25 cellular contexts compared by ENCODE assay signal in the genomic region with DNA sequence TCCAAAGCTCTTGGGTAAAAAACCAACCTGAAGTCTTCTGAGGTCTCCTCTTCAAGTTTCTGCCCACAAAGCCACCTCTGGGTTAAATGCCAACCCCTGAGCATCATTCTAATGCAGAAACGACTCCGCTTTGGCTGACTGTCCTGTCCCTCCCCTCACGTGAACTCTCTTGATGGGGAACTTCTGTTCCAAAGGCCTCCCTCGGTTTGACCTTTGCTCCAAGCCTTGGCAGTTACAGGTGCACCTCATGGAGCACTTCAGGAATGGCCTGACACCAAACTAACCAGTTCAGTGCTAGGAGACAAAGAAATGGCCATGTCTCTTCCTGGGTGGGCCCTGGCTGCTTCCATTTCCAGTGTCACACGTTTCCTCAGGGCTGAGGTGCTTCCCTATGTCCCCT. TPM values are rescaled to one million over a fixed set of nuclear protein-coding genes. Genes with fewer than 3 reads are reported as not detected.
DNase-seq lines count a peak whose midpoint lies in the region; ATAC-seq and TF ChIP-seq lines count a peak whose summit lies in the region.
"Had no signal": no experiment of that assay in that cellular context is flagged by ENCODE, and none has a peak within 500 bp of the region (broad histone marks: within the 10 kb centered on the region; RNA-seq: fewer than 3 reads in every experiment).

No MANE protein-coding gene starts in this region.

- no peak for DNase-seq in CD4-positive, alpha-beta memory T cell
- DNase-seq in left colon (peak in 1 of 2 donors; percentile 33), sigmoid colon (no peak), SIG-M5 (lab: John Stamatoyannopoulos, UW) (no peak), sciatic nerve (ENCODE audit: low spot score) (no peak), OCI-M2 (lab: John Stamatoyannopoulos, UW; ENCODE audit: unreplicated experiment) (no peak)
- DNase-seq: activated CD4-positive, alpha-beta T cell treated with anti-CD3 and anti-CD28 coated beads, Interleukin-2, amount 50 U/mL, for 48 hours; activated CD4-positive, CD25-positive, alpha-beta regulatory T cell; body of pancreas; COR-L47; effector memory CD4-positive, alpha-beta T cell; erythroblast; foreskin fibroblast; IMR-90; mesendoderm; NCI-H1092 treated with DMSO at 0.1 percent for 48 hours; NCI-H1930; NCI-H526 treated with DMSO at 0.1 percent for 48 hours; nucleus accumbens; psoas muscle; SW 1271 had no signal

- no peak for TF ChIP-seq POLR2A in sigmoid colon (IDR thresholded peaks at IDR 0.05)

- no peaks in the 10 kb centered on the region for H3K9me3 Mint-ChIP-seq in CD4-positive, alpha-beta memory T cell
- no peaks in the 10 kb centered on the region for H3K9me3 Mint-ChIP-seq in activated T-helper 17 cell treated with anti-CD3 and anti-CD28 coated beads, Interleukin-2, amount 50 U/mL, for 72 hours

- no peak for TF ChIP-seq CTCF in sigmoid colon (IDR thresholded peaks at IDR 0.05)

- ATAC-seq in activated T-helper 17 cell treated with anti-CD3 and anti-CD28 coated beads, Interleukin-2, amount 50 U/mL, for 72 hours (replicated peaks), result no peak
- peak; percentile 82 for ATAC-seq in left colon
- no peak for ATAC-seq in sciatic nerve
- no peak for ATAC-seq in GM21529 (IDR thresholded peaks at IDR 0.05; ENCODE audit: unreplicated experiment)
- ATAC-seq: body of pancreas, psoas muscle had no signal

- intact Hi-C loops in CD4-positive, alpha-beta memory T cell (cut with micrococcal nuclease), result no loop called here
- intact Hi-C loops in left colon (cut with DNase I, micrococcal nuclease), result no loop called here
- intact Hi-C loops in sigmoid colon (cut with DNase I), result no loop called here
- intact Hi-C loops in sciatic nerve (cut with DNase I), result no loop called here

- no peak overlapping the region for H3K4me3 Mint-ChIP-seq in CD4-positive, alpha-beta memory T cell
- no peak overlapping the region for H3K4me3 Mint-ChIP-seq in activated T-helper 17 cell treated with anti-CD3 and anti-CD28 coated beads, Interleukin-2, amount 50 U/mL, for 72 hours
- H3K4me3 Mint-ChIP-seq: B cell had no signal

- no peak overlapping the region for H3K4me3 ChIP-seq in CD4-positive, alpha-beta memory T cell (ENCODE audit: low read length in 2 of 2)
- no peak overlapping the region for H3K4me3 ChIP-seq in sigmoid colon
- H3K4me3 ChIP-seq: body of pancreas, psoas muscle, skin epidermis had no signal

- H3K4me1 Mint-ChIP-seq in CD4-positive, alpha-beta memory T cell, result peaks cover 31 to 61% (median 37%) of the 10 kb centered on the region in 4 donors
- peaks cover 23% of the 10 kb centered on the region for H3K4me1 Mint-ChIP-seq in activated T-helper 17 cell treated with anti-CD3 and anti-CD28 coated beads, Interleukin-2, amount 50 U/mL, for 72 hours

- no peak for TF ChIP-seq EP300 in sigmoid colon (IDR thresholded peaks at IDR 0.05)

- peaks cover 44% of the 10 kb centered on the region for H3K36me3 ChIP-seq in CD4-positive, alpha-beta memory T cell (ENCODE audit: insufficient read depth, low read length)
- H3K36me3 ChIP-seq in sigmoid colon, result peaks cover 4 to 46% (median 16%) of the 10 kb centered on the region in 4 donors

- peaks cover 43 to 69% of the 10 kb centered on the region in 2 donors for H3K36me3 Mint-ChIP-seq in CD4-positive, alpha-beta memory T cell
- H3K36me3 Mint-ChIP-seq in activated T-helper 17 cell treated with anti-CD3 and anti-CD28 coated beads, Interleukin-2, amount 50 U/mL, for 72 hours (ENCODE audit: low read depth), result peaks cover 46% of the 10 kb centered on the region

- peak overlapping the region in 5 of 7 donors; percentile 5 to 70 (median 46) for H3K27ac Mint-ChIP-seq in CD4-positive, alpha-beta memory T cell
- H3K27ac Mint-ChIP-seq in activated T-helper 17 cell treated with anti-CD3 and anti-CD28 coated beads, Interleukin-2, amount 50 U/mL, for 72 hours, result peak overlapping the region; percentile 72
- H3K27ac Mint-ChIP-seq: B cell had no signal

- H3K27me3 ChIP-seq in CD4-positive, alpha-beta memory T cell (ENCODE audit: insufficient read depth, low read length), result no peaks in the 10 kb centered on the region
- H3K27me3 ChIP-seq in sigmoid colon, result no peaks in the 10 kb centered on the region
- H3K27me3 ChIP-seq: body of pancreas had no signal

- no peak overlapping the region for H3K27ac ChIP-seq in CD4-positive, alpha-beta memory T cell (ENCODE audit: low read depth, low read length)
- H3K27ac ChIP-seq in sigmoid colon, result peak overlapping the region; percentile 83 to 92 (median 91)
- H3K27ac ChIP-seq: body of pancreas, psoas muscle had no signal

- H3K27me3 Mint-ChIP-seq in CD4-positive, alpha-beta memory T cell, result no peaks in the 10 kb centered on the region
- H3K27me3 Mint-ChIP-seq in activated T-helper 17 cell treated with anti-CD3 and anti-CD28 coated beads, Interleukin-2, amount 50 U/mL, for 72 hours, result no peaks in the 10 kb centered on the region
- H3K27me3 Mint-ChIP-seq: B cell had no signal

- 23 to 61% methylated on average over 5 of the region's 5 CpGs for WGBS in sigmoid colon, 2 donors

- POLR2A ChIA-PET in CD4-positive, alpha-beta memory T cell (lab: Charles Lee; ENCODE audit: partially characterized antibody), result interaction anchor here (2.0 to 3.8 kb wide), 2 partner anchors 9 to 23 kb away, joined by 10 to 52 read pairs; a partner anchor contains a TSS

- H3K9me3 ChIP-seq in CD4-positive, alpha-beta memory T cell (ENCODE audit: control insufficient read depth in 1 of 2, low read length in 2 of 2), result no peaks in the 10 kb centered on the region
- no peaks in the 10 kb centered on the region for H3K9me3 ChIP-seq in sigmoid colon
- H3K9me3 ChIP-seq: body of pancreas, psoas muscle had no signal

- H3K4me1 ChIP-seq in CD4-positive, alpha-beta memory T cell (ENCODE audit: insufficient read depth, low read length), result peaks cover 33% of the 10 kb centered on the region
- H3K4me1 ChIP-seq in sigmoid colon, result peaks cover 0 to 100% (median 98%) of the 10 kb centered on the region in 4 donors
- H3K4me1 ChIP-seq: body of pancreas had no signal

- CTCF ChIA-PET in CD4-positive, alpha-beta memory T cell (lab: Charles Lee; ENCODE audit: partially characterized antibody), result interaction anchor here (3.2 to 12.5 kb wide), 2 partner anchors 28 to 86 kb away, joined by 18 to 612 read pairs; a partner anchor contains a TSS

RNA-seq across cellular contexts. Expression of a gene that starts 20.0 kb away (rescaled TPM):
- 10 to 100 TPM; 64.3 to 70.4 TPM for total RNA-seq in CD4-positive, alpha-beta memory T cell
- polyA plus RNA-seq in CD4-positive, alpha-beta memory T cell, result 1 to 10 TPM; 3.8 to 7.8 TPM
- 10 to 100 TPM; 19.5 to 23.2 TPM for total RNA-seq in activated T-helper 17 cell treated with anti-CD3 and anti-CD28 coated beads, Interleukin-2, amount 50 U/mL, for 72 hours
- total RNA-seq in left colon (10 to 100 TPM; 52.3 to 56.1 TPM), sigmoid colon (100 to 1,000 TPM; 153 to 221 (median 209) TPM), sciatic nerve (30.5 TPM)
- polyA plus RNA-seq in sigmoid colon, result 10 to 100 TPM; 14.4 to 34.8 (median 17.6) TPM

RNA-seq across cellular contexts. Expression of a gene that starts 42.9 kb away (rescaled TPM):
- 10 to 100 TPM; 84.8 to 87.7 TPM for total RNA-seq in CD4-positive, alpha-beta memory T cell
- 10 to 100 TPM; 14.4 to 33.7 TPM for polyA plus RNA-seq in CD4-positive, alpha-beta memory T cell
- 10 to 100 TPM; 41.2 to 64.0 TPM for total RNA-seq in activated T-helper 17 cell treated with anti-CD3 and anti-CD28 coated beads, Interleukin-2, amount 50 U/mL, for 72 hours
- total RNA-seq in left colon (10 to 100 TPM; 21.4 to 24.3 TPM), sigmoid colon (10 to 100 TPM; 23.9 to 56.2 (median 28.3) TPM), sciatic nerve (32.9 TPM)
- polyA plus RNA-seq in sigmoid colon, result 10 to 100 TPM in 2 of 3 donors, 1 to 10 TPM in 1; 3.9 to 21.0 (median 17.0) TPM

RNA-seq across cellular contexts. Expression of a gene that starts 56.6 kb away (rescaled TPM):
- under 1 TPM; 0.64 to 0.91 TPM for total RNA-seq in CD4-positive, alpha-beta memory T cell
- not detected for polyA plus RNA-seq in CD4-positive, alpha-beta memory T cell
- total RNA-seq in activated T-helper 17 cell treated with anti-CD3 and anti-CD28 coated beads, Interleukin-2, amount 50 U/mL, for 72 hours, result under 1 TPM; 0.37 to 0.67 TPM
- total RNA-seq in left colon (1 to 10 TPM; 3.5 to 7.1 TPM), sigmoid colon (1 to 10 TPM; 2.5 to 9.4 (median 3.7) TPM), sciatic nerve (15.6 TPM)
- 10 to 100 TPM in 1 of 3 donors, 1 to 10 TPM in 2; 3.6 to 15.7 (median 9.9) TPM for polyA plus RNA-seq in sigmoid colon
- total RNA-seq: B cell had no signal
